Comparison of ENCODE assay signal across 33 cellular contexts in genomic region chr7:55214707-55215106, GRCh38.
A peak's percentile ranks its signal among the peaks of the same experiment; 100 is the strongest.
DNase-seq lines count a peak whose midpoint lies in the region; ATAC-seq, FAIRE-seq and TF ChIP-seq lines count a peak whose summit lies in the region.
"Had no signal": no experiment of that assay in that cellular context is flagged by ENCODE, and none has a peak within 500 bp of the region (broad histone marks: within the 10 kb centered on the region; RNA-seq: fewer than 3 reads in every experiment).

No MANE protein-coding gene starts in this region.

- no peaks in the 10 kb centered on the region for H4K20me1 ChIP-seq in HepG2 (ENCODE audit: insufficient read depth, low read length)

- no peak for TF ChIP-seq CTCF in epithelial cell of esophagus (IDR thresholded peaks at IDR 0.05; ENCODE audit: insufficient read depth, low read depth, low read length, missing control alignments)
- no peak for TF ChIP-seq CTCF in HepG2 (CRISPR knock-in tag; IDR thresholded peaks at IDR 0.05)
- no peak for TF ChIP-seq CTCF in Caco-2 (IDR thresholded peaks at IDR 0.05; ENCODE audit: insufficient read depth in 1 of 2, low read depth in 1 of 2, low read length in 1 of 2, severe bottlenecking in 1 of 2, unreplicated experiment in 1 of 2)

- H3K27ac ChIP-seq in HepG2 (ENCODE audit: extremely low read length, insufficient read depth, low read length) = no peak overlapping the region
- H3K27ac ChIP-seq: dorsolateral prefrontal cortex, ovary, spleen, testis had no signal

- H3K9ac ChIP-seq in HepG2 (ENCODE audit: insufficient read depth, low read depth, low read length) = no peak overlapping the region

- H3K36me3 ChIP-seq in MG63 = peaks cover 12% of the 10 kb centered on the region
- H3K36me3 ChIP-seq in HepG2 (replicated peaks in 1 of 2; ENCODE audit: control insufficient read depth in 1 of 2, insufficient read depth in 2 of 2, low read length in 2 of 2) = no peaks in the 10 kb centered on the region
- no peaks in the 10 kb centered on the region for H3K36me3 ChIP-seq in Caco-2 (ENCODE audit: control insufficient read depth, insufficient read depth, low read length)
- H3K36me3 ChIP-seq: ovary, spleen had no signal

- peak; percentile 39 for ATAC-seq in HepG2
- ATAC-seq in T-cell (replicated peaks in 1 of 4) = no peak
- ATAC-seq: activated naive CD4-positive, alpha-beta T cell treated with anti-CD3 and anti-CD28 coated beads, Interleukin-2, amount 50 U/mL, for 72 hours; natural killer cell; Right ventricle myocardium inferior had no signal

- H3K4me2 ChIP-seq in HepG2 (ENCODE audit: low read depth, low read length) = no peak overlapping the region

- DNase-seq in AG08396 (ENCODE audit: low spot score) (peak; percentile 54), MG63 (peak; percentile 44), epithelial cell of esophagus (ENCODE audit: low read depth) (peak; percentile 50), HepG2 (ENCODE audit: low spot score) (no peak), NCI-H774 (lab: John Stamatoyannopoulos, UW) (no peak), middle frontal gyrus (ENCODE audit: extremely low spot score, low spot score) (no peak), T-cell (no peak), Caco-2 (no peak)
- DNase-seq: activated B cell treated with CpG ODN at 0.5 μM for 24 hours; activated CD4-positive, alpha-beta T cell treated with anti-CD3 and anti-CD28 coated beads, Interleukin-2, amount 50 U/mL, for 48 hours; aorta; dorsolateral prefrontal cortex; H7; hippocampal formation; immature natural killer cell; midbrain; natural killer cell; NCI-H1105 treated with DMSO at 0.1 percent for 48 hours; NCI-H2029 treated with DMSO at 0.1 percent for 48 hours; NCI-H2227 treated with DMSO at 0.1 percent for 48 hours; NCI-H82; ovary; spleen; stimulated activated CD4-positive, alpha-beta T cell treated with anti-CD3 and anti-CD28 coated beads, Interleukin-4, amount 100 ng/mL, for 4 hours; stimulated activated naive CD4-positive, alpha-beta T cell treated with Interleukin-2 at 50 U/mL for 16 hours; T1000; testis had no signal

- H3K36me3 Mint-ChIP-seq in T-cell (no peaks in the 10 kb centered on the region), Caco-2 (ENCODE audit: insufficient read depth, unreplicated experiment) (no peaks in the 10 kb centered on the region)
- H3K36me3 Mint-ChIP-seq: activated naive CD4-positive, alpha-beta T cell treated with anti-CD3 and anti-CD28 coated beads, Interleukin-2, amount 50 U/mL, for 72 hours; IgD-negative memory B cell; immature natural killer cell; natural killer cell had no signal

- H3K4me1 ChIP-seq in HepG2 (ENCODE audit: insufficient read depth, low read length) = no peaks in the 10 kb centered on the region
- H3K4me1 ChIP-seq in Caco-2 = peaks cover 1% of the 10 kb centered on the region; the same call in 1 of the 2 replicates
- H3K4me1 ChIP-seq: spleen, testis had no signal

- no peak overlapping the region for H3K4me3 ChIP-seq in MG63
- H3K4me3 ChIP-seq in epithelial cell of esophagus (ENCODE audit: low read length) = no peak overlapping the region
- no peak overlapping the region for H3K4me3 ChIP-seq in HepG2 (replicated peaks in 1 of 3; ENCODE audit: insufficient read depth in 1 of 3, low read depth in 2 of 3, low read length in 3 of 3)
- no peak overlapping the region for H3K4me3 ChIP-seq in Caco-2 (ENCODE audit: low read depth, low read length)
- H3K4me3 ChIP-seq: dorsolateral prefrontal cortex, ovary, spleen, testis had no signal

- H3K9me3 ChIP-seq in MG63 = no peaks in the 10 kb centered on the region
- no peaks in the 10 kb centered on the region for H3K9me3 ChIP-seq in HepG2 (ENCODE audit: low read length)
- no peaks in the 10 kb centered on the region for H3K9me3 ChIP-seq in Caco-2
- H3K9me3 ChIP-seq: ovary, spleen, testis had no signal

- POLR2A ChIA-PET in HepG2 (lab: Yijun Ruan, JAX) (no interaction called here), T-cell (lab: Charles Lee) (no interaction called here), Caco-2 (lab: Charles Lee) (no interaction called here)

- no peak overlapping the region for H2AFZ ChIP-seq in HepG2 (ENCODE audit: low read length)

- peaks cover 3 to 7% of the 10 kb centered on the region in 2 donors for H3K27me3 Mint-ChIP-seq in T-cell
- no peaks in the 10 kb centered on the region for H3K27me3 Mint-ChIP-seq in Caco-2 (ENCODE audit: insufficient read depth, unreplicated experiment)
- H3K27me3 Mint-ChIP-seq: activated B cell treated with CpG ODN at 0.5 μM for 24 hours, IgD-negative memory B cell had no signal

- CTCF ChIA-PET in HepG2 (lab: Yijun Ruan, JAX; ENCODE audit: low intra/inter-chr PET ratio, low total read pairs) = no interaction called here
- CTCF ChIA-PET in T-cell (lab: Charles Lee) = no interaction called here
- CTCF ChIA-PET in Caco-2 (lab: Charles Lee) = no interaction called here

- TF ChIP-seq POLR2A in HepG2 (IDR thresholded peaks at IDR 0.05; ENCODE audit: insufficient read depth in 1 of 2, low read depth in 2 of 2, low read length in 2 of 2) = no peak

- no peaks in the 10 kb centered on the region for H3K27me3 ChIP-seq in MG63
- no peaks in the 10 kb centered on the region for H3K27me3 ChIP-seq in HepG2 (ENCODE audit: control insufficient read depth in 1 of 2, insufficient read depth in 2 of 2, low read length in 2 of 2)
- no peaks in the 10 kb centered on the region for H3K27me3 ChIP-seq in Caco-2 (replicated peaks; ENCODE audit: control insufficient read depth, insufficient read depth, low read length)
- H3K27me3 ChIP-seq: dorsolateral prefrontal cortex, ovary, testis had no signal

- no peaks in the 10 kb centered on the region for H3K9me3 Mint-ChIP-seq in T-cell
- H3K9me3 Mint-ChIP-seq in Caco-2 (ENCODE audit: unreplicated experiment) = no peaks in the 10 kb centered on the region
- H3K9me3 Mint-ChIP-seq: activated B cell treated with CpG ODN at 0.5 μM for 24 hours; activated naive CD4-positive, alpha-beta T cell treated with anti-CD3 and anti-CD28 coated beads, Interleukin-2, amount 50 U/mL, for 72 hours; activated T-helper 2 cell treated with anti-CD3 and anti-CD28 coated beads, Interferon-gamma antibody, Interleukin-2, Interleukin-4, amounts not matched to agents 10 μg/mL and 5 μg/mL and 100 μg/mL, durations not matched to agents 14 hours and 24 hours and 36 hours; central memory CD8-positive, alpha-beta T cell; immature natural killer cell; natural killer cell had no signal

- 21% methylated on average over 5 of the region's 5 CpGs for WGBS in HepG2 (ENCODE audit: low lambda C conversion rate)

- no peak overlapping the region for H3K4me3 Mint-ChIP-seq in T-cell
- H3K4me3 Mint-ChIP-seq in Caco-2 (ENCODE audit: unreplicated experiment) = no peak overlapping the region
- H3K4me3 Mint-ChIP-seq: activated B cell treated with CpG ODN at 0.5 μM for 24 hours; central memory CD8-positive, alpha-beta T cell; IgD-negative memory B cell; immature natural killer cell; natural killer cell had no signal

- in situ Hi-C loops in HepG2 (cut with HindIII; ENCODE audit: extremely low pct_ligation_motif_present, low pct_unique_long_range_greater_than_20kb) = no loop called here

- BruUV-seq in HepG2 (replicated peaks; lab: Mats Ljungman, UMichigan) (no TSS peak), Caco-2 (replicated peaks; lab: Mats Ljungman, UMichigan) (no TSS peak)

- FAIRE-seq in HepG2 (lab: Jason Lieb, UNC) = no peak
- FAIRE-seq: endothelial cell of umbilical vein had no signal

- H3K27ac Mint-ChIP-seq in T-cell = no peak overlapping the region
- no peak overlapping the region for H3K27ac Mint-ChIP-seq in Caco-2 (ENCODE audit: unreplicated experiment)
- H3K27ac Mint-ChIP-seq: activated B cell treated with CpG ODN at 0.5 μM for 24 hours; activated naive CD4-positive, alpha-beta T cell treated with anti-CD3 and anti-CD28 coated beads, Interleukin-2, amount 50 U/mL, for 72 hours; activated T-helper 2 cell treated with anti-CD3 and anti-CD28 coated beads, Interferon-gamma antibody, Interleukin-2, Interleukin-4, amounts not matched to agents 10 μg/mL and 5 μg/mL and 100 μg/mL, durations not matched to agents 14 hours and 24 hours and 36 hours; IgD-negative memory B cell; immature natural killer cell; natural killer cell had no signal

- TF ChIP-seq EP300 in HepG2 (IDR thresholded peaks at IDR 0.05; ENCODE audit: low read depth in 2 of 2, low read length in 2 of 2) = no peak
- TF ChIP-seq EP300 in HepG2 (CRISPR knock-in tag; IDR thresholded peaks at IDR 0.05; ENCODE audit: borderline replicate concordance) = no peak

- H3K4me1 Mint-ChIP-seq in T-cell (no peaks in the 10 kb centered on the region), Caco-2 (ENCODE audit: low read depth, unreplicated experiment) (peaks cover 3% of the 10 kb centered on the region)
- H3K4me1 Mint-ChIP-seq: activated B cell treated with CpG ODN at 0.5 μM for 24 hours; central memory CD8-positive, alpha-beta T cell; IgD-negative memory B cell; immature natural killer cell; natural killer cell had no signal

- TF ChIP-seq RAD21 in HepG2 (CRISPR knock-in tag; IDR thresholded peaks at IDR 0.05) = no peak

- intact Hi-C loops in HepG2 (cut with micrococcal nuclease; ENCODE audit: unreplicated experiment) (no loop called here), Caco-2 (cut with micrococcal nuclease; ENCODE audit: unreplicated experiment) (no loop called here)

- no peaks in the 10 kb centered on the region for H3K79me2 ChIP-seq in HepG2 (ENCODE audit: insufficient read depth, low read length)

TF ChIP-seq in HepG2, 621 proteins besides CTCF, POLR2A, EP300 and RAD21:
- no peak for TF ChIP-seq ETV6 (CRISPR knock-in tag; conservative IDR thresholded peaks at IDR 0.05)
- TF ChIP-seq KLF6 (CRISPR knock-in tag; IDR thresholded peaks at IDR 0.05) = no peak
- no peak for TF ChIP-seq MYC (CRISPR knock-in tag; IDR thresholded peaks at IDR 0.05; ENCODE audit: borderline replicate concordance)

Comparison
In these comparisons a context has a peak if more than half of its experiments do, and no peak if none do; other contexts are left out.
1. DNase-seq: peak in AG08396 (single experiment), MG63 (single experiment) and epithelial cell of esophagus (single experiment); none in HepG2 (single experiment), NCI-H774 (single experiment), middle frontal gyrus (single experiment), T-cell (0 of 34) and Caco-2 (0 of 2).